Comparison of ENCODE assay signal across 1 cellular context in genomic region chr14:55540847-55541773, GRCh38.
TF ChIP-seq lines count a peak whose summit lies in the region.

No MANE protein-coding gene starts in this region.

TF ChIP-seq in K562, 482 proteins besides CTCF, POLR2A, EP300 and RAD21:
- TF ChIP-seq ILF3 (IDR thresholded peaks at IDR 0.05; ENCODE audit: borderline replicate concordance), result no peak
- TF ChIP-seq FOSL1 (tag; conservative IDR thresholded peaks at IDR 0.05), result peak; percentile 53; the same call in 1 of the 2 replicates
- no peak for TF ChIP-seq TAF15 (IDR thresholded peaks at IDR 0.05; ENCODE audit: low read depth, low read length)
- TF ChIP-seq PTTG1 (tag; IDR thresholded peaks at IDR 0.05; ENCODE audit: low read depth), result no peak
- TF ChIP-seq MAFG (tag; conservative IDR thresholded peaks at IDR 0.05), result 0 out of 2 replicates have a peak, but pooled peaks have one; percentile 6
- no peak for TF ChIP-seq ZNF354B (CRISPR knock-in tag; IDR thresholded peaks at IDR 0.05)
- no peak for TF ChIP-seq NELFE (IDR thresholded peaks at IDR 0.05; ENCODE audit: insufficient read depth, insufficient read length)
- no peak for TF ChIP-seq HDGF (IDR thresholded peaks at IDR 0.05)
- TF ChIP-seq ZNF76 (CRISPR knock-in tag; IDR thresholded peaks at IDR 0.05; ENCODE audit: borderline replicate concordance), result no peak
- TF ChIP-seq KLF1 (tag; IDR thresholded peaks at IDR 0.05), result no peak
- no peak for TF ChIP-seq TEAD4 (IDR thresholded peaks at IDR 0.05; ENCODE audit: low read length)
- no peak for TF ChIP-seq TEAD4 (CRISPR knock-in tag; IDR thresholded peaks at IDR 0.05; ENCODE audit: borderline replicate concordance)
- no peak for TF ChIP-seq NFRKB (IDR thresholded peaks at IDR 0.05; ENCODE audit: low read depth)
- TF ChIP-seq TRIM24 (IDR thresholded peaks at IDR 0.05), result no peak
